ENCODE assay signal across 10 cellular contexts in genomic region chr3:186825294-186825821, GRCh38. TPM values are rescaled to one million over a fixed set of nuclear protein-coding genes. Genes with fewer than 3 reads are reported as not detected.
DNase-seq lines count a peak whose midpoint lies in the region; ATAC-seq and TF ChIP-seq lines count a peak whose summit lies in the region.
"Had no signal": no experiment of that assay in that cellular context is flagged by ENCODE, and none has a peak within 500 bp of the region (broad histone marks: within the 10 kb centered on the region; RNA-seq: fewer than 3 reads in every experiment).

No MANE protein-coding gene starts in this region.

- H3K27ac ChIP-seq in smooth muscle cell (ENCODE audit: low read depth): no peak overlapping the region
- H3K27ac ChIP-seq: C4-2B had no signal

- no peaks in the 10 kb centered on the region for H3K36me3 Mint-ChIP-seq in glutamatergic neuron (ENCODE audit: unreplicated experiment)

- no peaks in the 10 kb centered on the region for H3K9me3 ChIP-seq in smooth muscle cell (replicated peaks; ENCODE audit: low read depth)

- H3K36me3 ChIP-seq in smooth muscle cell (ENCODE audit: low read depth): no peaks in the 10 kb centered on the region

- TF ChIP-seq CTCF in glutamatergic neuron (IDR thresholded peaks at IDR 0.05; ENCODE audit: partially characterized antibody, unreplicated experiment): no peak
- TF ChIP-seq CTCF in smooth muscle cell (IDR thresholded peaks at IDR 0.05; ENCODE audit: borderline replicate concordance, insufficient read depth, poor library complexity, severe bottlenecking): no peak

- H3K27ac Mint-ChIP-seq in glutamatergic neuron (ENCODE audit: unreplicated experiment): no peak overlapping the region

- no peaks in the 10 kb centered on the region for H3K79me2 ChIP-seq in smooth muscle cell (ENCODE audit: low read depth)

- H3K27me3 Mint-ChIP-seq in glutamatergic neuron (ENCODE audit: unreplicated experiment): peaks cover 7% of the 10 kb centered on the region

- peak overlapping the region; percentile 94 for H3K4me2 ChIP-seq in smooth muscle cell

- H3K4me3 Mint-ChIP-seq in glutamatergic neuron (ENCODE audit: unreplicated experiment): peak overlapping the region; percentile 64

- H3K4me1 ChIP-seq in smooth muscle cell (ENCODE audit: low read depth): peaks cover 10% of the 10 kb centered on the region

- H3K9me3 Mint-ChIP-seq in glutamatergic neuron (ENCODE audit: unreplicated experiment): peaks cover 8% of the 10 kb centered on the region

- no peaks in the 10 kb centered on the region for H4K20me1 ChIP-seq in smooth muscle cell (ENCODE audit: low read depth)

- WGBS in smooth muscle cell (ENCODE audit: low lambda C conversion rate): 5% methylated on average over 21 of the region's 23 CpGs

- H2AFZ ChIP-seq in smooth muscle cell (ENCODE audit: low read depth): no peak overlapping the region

- peaks cover 18% of the 10 kb centered on the region for H3K4me1 Mint-ChIP-seq in glutamatergic neuron (ENCODE audit: low read depth, unreplicated experiment)

- H3K4me3 ChIP-seq in smooth muscle cell: no peak overlapping the region

- peak; percentile 52 for DNase-seq in NCI-H345 (lab: John Stamatoyannopoulos, UW)
- DNase-seq in NCI-H345 treated with DMSO at 0.1 percent for 48 hours (lab: John Stamatoyannopoulos, UW; ENCODE audit: unreplicated experiment): no peak
- DNase-seq in activated T-cell treated with anti-CD3 and anti-CD28 coated beads, Interleukin-2, amount 50 U/mL, for 1 hour: peak; percentile 50
- DNase-seq in glutamatergic neuron: peak; percentile 56
- DNase-seq in smooth muscle cell (lab: John Stamatoyannopoulos, UW; ENCODE audit: unreplicated experiment): peak; percentile 60
- DNase-seq in KG1 (lab: John Stamatoyannopoulos, UW): no peak
- no peak for DNase-seq in H4 (ENCODE audit: low spot score)

- H3K9ac ChIP-seq in smooth muscle cell (ENCODE audit: low read depth): no peak overlapping the region

- H3F3A ChIP-seq in smooth muscle cell (ENCODE audit: low read depth): peaks cover 4% of the 10 kb centered on the region

- no peak for ATAC-seq in HG03342 (IDR thresholded peaks at IDR 0.05; ENCODE audit: unreplicated experiment)

- H3K27me3 ChIP-seq in smooth muscle cell (ENCODE audit: low read depth): peaks cover 26% of the 10 kb centered on the region

RNA-seq across cellular contexts. Expression of gene ADIPOQ, which starts 17.2 kb away (rescaled TPM):
- total RNA-seq in glutamatergic neuron (ENCODE audit: unreplicated experiment) (0.15 TPM), smooth muscle cell (not detected in 2 replicates)
- not detected in 2 replicates for polyA plus RNA-seq in smooth muscle cell
- not detected in 2 replicates for total RNA-seq in H4 (2014; rRNA removed; shearing (Covaris generic))
- total RNA-seq: T-helper 1 cell treated with Interleukin-12 subunit alpha and Interleukin-12 subunit beta and Interleukin-4 antibody, amounts not matched to agents 30 ng/mL and 1 ng/mL, for 36 hours had no signal

RNA-seq across cellular contexts. Expression of gene RFC4, which starts 19.1 kb away (rescaled TPM):
- 36.3 TPM for total RNA-seq in glutamatergic neuron (ENCODE audit: unreplicated experiment)
- 36.4 and 45.5 TPM in 2 replicates for total RNA-seq in smooth muscle cell
- 24.8 and 27.8 TPM in 2 replicates for polyA plus RNA-seq in smooth muscle cell
- total RNA-seq in H4 (2014; rRNA removed; shearing (Covaris generic)): 131 and 150 TPM in 2 replicates

RNA-seq across cellular contexts. Expression of gene EIF4A2, which starts 42.0 kb away (rescaled TPM):
- total RNA-seq in glutamatergic neuron (ENCODE audit: unreplicated experiment) (441 TPM), smooth muscle cell (438 and 486 TPM in 2 replicates)
- polyA plus RNA-seq in smooth muscle cell: 94.8 and 130 TPM in 2 replicates
- 416 and 440 TPM in 2 replicates for total RNA-seq in H4 (2014; rRNA removed; shearing (Covaris generic))

Comparison
In these comparisons a context has a peak if more than half of its experiments do, and no peak if none do; other contexts are left out.
1. DNase-seq: peak in NCI-H345 (single experiment), activated T-cell treated with anti-CD3 and anti-CD28 coated beads, Interleukin-2, amount 50 U/mL, for 1 hour (single experiment), glutamatergic neuron (single experiment) and smooth muscle cell (single experiment); none in NCI-H345 treated with DMSO at 0.1 percent for 48 hours (single experiment), KG1 (single experiment) and H4 (single experiment).